9 cellular contexts compared by ENCODE assay signal in genomic region chr6:85458184-85458583, GRCh38. TPM values are rescaled to one million over a fixed set of nuclear protein-coding genes. Genes with fewer than 3 reads are reported as not detected.
DNase-seq lines count a peak whose midpoint lies in the region; ATAC-seq, FAIRE-seq and TF ChIP-seq lines count a peak whose summit lies in the region.
"Had no signal": no experiment of that assay in that cellular context is flagged by ENCODE, and none has a peak within 500 bp of the region (broad histone marks: within the 10 kb centered on the region; RNA-seq: fewer than 3 reads in every experiment).

No MANE protein-coding gene starts in this region.

- DNase-seq in H7 (peak; percentile 24), NOMO-1 treated with DMSO at 0.1 percent for 48 hours (lab: John Stamatoyannopoulos, UW; ENCODE audit: unreplicated experiment) (peak; percentile 59), coronary artery (ENCODE audit: low spot score) (no peak), smooth muscle cell (lab: John Stamatoyannopoulos, UW; ENCODE audit: unreplicated experiment) (no peak), D721Med (ENCODE audit: insufficient read length, low spot score) (no peak), foreskin fibroblast (no peak)
- DNase-seq: activated CD4-positive, alpha-beta T cell treated with anti-CD3 and anti-CD28 coated beads, Interleukin-2, amount 50 U/mL, for 4 hours; DND-41 had no signal

- no peak for FAIRE-seq in D721Med (lab: Jason Lieb, UNC)

- no peak overlapping the region for H3K9ac ChIP-seq in smooth muscle cell (ENCODE audit: low read depth)

- peaks cover 10% of the 10 kb centered on the region for H3F3A ChIP-seq in smooth muscle cell (ENCODE audit: low read depth)

- H3K9me3 ChIP-seq in smooth muscle cell (replicated peaks; ENCODE audit: low read depth), result no peaks in the 10 kb centered on the region

- 46% methylated on average over 2 of the region's 2 CpGs for WGBS in smooth muscle cell (ENCODE audit: low lambda C conversion rate)

- H3K27me3 ChIP-seq in H7 (ENCODE audit: control insufficient read depth, insufficient read depth, low read length) (peaks cover 2% of the 10 kb centered on the region; the same call in 1 of the 2 replicates), smooth muscle cell (ENCODE audit: low read depth) (no peaks in the 10 kb centered on the region)

- H2AFZ ChIP-seq in smooth muscle cell (ENCODE audit: low read depth), result no peak overlapping the region

- H3K27ac ChIP-seq in coronary artery (peak overlapping the region; percentile 56 to 84), smooth muscle cell (ENCODE audit: low read depth) (peak overlapping the region; percentile 100)

- H3K36me3 ChIP-seq in H7 (replicated peaks; ENCODE audit: control insufficient read depth, insufficient read depth, low read length), result no peaks in the 10 kb centered on the region
- H3K36me3 ChIP-seq in smooth muscle cell (ENCODE audit: low read depth), result no peaks in the 10 kb centered on the region

- H3K4me3 ChIP-seq in H7 (ENCODE audit: insufficient read depth, low read depth, low read length), result no peak overlapping the region
- H3K4me3 ChIP-seq in coronary artery, result no peak overlapping the region
- no peak overlapping the region for H3K4me3 ChIP-seq in smooth muscle cell
- H3K4me3 ChIP-seq in foreskin fibroblast (ENCODE audit: low read depth in 1 of 2, low read length in 2 of 2), result no peak overlapping the region

- peak overlapping the region; percentile 32 for H3K4me2 ChIP-seq in smooth muscle cell

- peaks cover 49% of the 10 kb centered on the region for H3K79me2 ChIP-seq in smooth muscle cell (ENCODE audit: low read depth)

- H4K20me1 ChIP-seq in smooth muscle cell (ENCODE audit: low read depth), result peaks cover 11% of the 10 kb centered on the region

- ATAC-seq in GM18907 (IDR thresholded peaks at IDR 0.05; ENCODE audit: unreplicated experiment), result no peak

- peaks cover 13% of the 10 kb centered on the region for H3K4me1 ChIP-seq in smooth muscle cell (ENCODE audit: low read depth)

- TF ChIP-seq CTCF in coronary artery (IDR thresholded peaks at IDR 0.05) (no peak), smooth muscle cell (IDR thresholded peaks at IDR 0.05; ENCODE audit: borderline replicate concordance, insufficient read depth, poor library complexity, severe bottlenecking) (no peak), D721Med (IDR thresholded peaks at IDR 0.05; ENCODE audit: insufficient read depth, missing control alignments) (no peak), foreskin fibroblast (IDR thresholded peaks at IDR 0.05; ENCODE audit: low read depth, low read length) (no peak)

RNA-seq across cellular contexts. Expression of gene NT5E, which starts 8.3 kb away (rescaled TPM):
- 0.94 and 1.4 TPM in 2 replicates for total RNA-seq in H7 (2014; rRNA removed; shearing (Covaris generic))
- 124 and 137 TPM in 2 replicates for total RNA-seq in smooth muscle cell
- polyA plus RNA-seq in smooth muscle cell, result 72.8 and 88.6 TPM in 2 replicates

Comparison
In these comparisons a context has a peak if more than half of its experiments do, and no peak if none do; other contexts are left out.
1. DNase-seq: peak in H7 (single experiment) and NOMO-1 treated with DMSO at 0.1 percent for 48 hours (single experiment); none in coronary artery (single experiment), smooth muscle cell (single experiment), D721Med (single experiment) and foreskin fibroblast (0 of 2).
2. RNA of gene NT5E, which starts 8.3 kb away (total RNA-seq): 124 to 137 TPM in smooth muscle cell; 0.94 to 1.4 TPM in H7; every median in the first group is over 10 times any median in the second.